Comparison of ENCODE assay signal across 1 cellular context in the genomic region with DNA sequence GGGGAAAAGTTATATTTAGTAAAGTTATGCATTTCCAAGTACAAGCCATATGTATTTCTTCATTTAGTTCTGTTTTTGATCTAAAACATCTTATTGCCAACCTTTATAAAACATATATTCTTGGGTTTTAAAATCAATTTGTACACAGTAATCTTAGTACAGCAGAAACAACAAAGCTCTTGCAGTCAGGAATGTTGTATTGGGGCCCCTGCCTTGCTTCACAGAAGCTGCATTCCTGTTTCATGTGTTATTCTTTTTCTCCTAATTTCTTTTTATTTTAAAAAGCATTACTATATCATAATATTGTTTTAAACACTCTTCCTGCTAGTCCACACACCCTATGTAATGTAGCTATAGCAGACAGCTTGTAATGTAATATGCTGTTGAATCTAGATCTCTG.
TF ChIP-seq lines count a peak whose summit lies in the region.

No MANE protein-coding gene starts in this region.

TF ChIP-seq in IMR-90, 13 proteins besides CTCF, POLR2A, EP300 and RAD21 (continued from another document):
- no peak for TF ChIP-seq SMC3 (IDR thresholded peaks at IDR 0.05; ENCODE audit: low read depth, low read length)
